Comparison of ENCODE assay signal across 8 cellular contexts in the genomic region with DNA sequence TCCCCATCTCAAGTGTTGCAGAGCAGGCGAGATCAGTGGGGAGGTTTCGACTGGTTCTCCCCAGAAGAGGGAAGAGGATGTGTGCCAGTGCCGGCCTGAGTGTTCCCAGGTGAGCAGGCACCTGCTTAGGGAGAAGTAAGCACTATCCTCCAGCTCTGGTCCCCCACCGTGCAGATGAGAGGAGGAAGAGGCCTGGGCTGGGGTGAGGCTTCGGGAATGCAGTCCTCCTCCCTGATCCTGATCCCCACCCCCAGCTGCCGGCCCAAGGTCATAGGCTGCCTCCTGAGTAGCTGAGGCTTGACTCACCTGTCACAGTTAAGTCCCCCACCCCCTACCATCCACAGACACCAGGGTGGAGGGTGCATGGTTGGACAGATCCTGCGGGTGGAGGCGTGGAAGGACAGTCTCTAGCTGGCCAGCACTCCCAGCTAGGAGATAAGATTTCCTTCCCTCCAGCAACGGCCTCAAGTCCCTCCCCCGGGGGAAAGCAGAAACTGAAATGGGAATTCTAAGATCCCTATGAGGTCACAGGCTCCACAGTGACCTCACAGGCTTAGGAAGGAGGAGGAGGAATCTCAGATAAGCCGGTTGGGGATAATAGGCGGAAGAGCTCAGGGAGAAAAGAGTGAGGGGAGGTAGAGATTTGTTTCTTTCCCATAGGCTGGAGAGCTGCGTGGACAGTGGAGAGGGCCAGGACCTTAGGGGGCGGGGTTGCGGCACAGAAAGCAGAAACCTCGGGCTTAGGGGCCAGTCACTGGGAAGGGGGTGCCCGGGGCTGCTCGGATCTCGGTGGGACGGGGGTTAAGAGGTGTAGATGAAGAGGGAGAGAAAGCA. TPM values are rescaled to one million over a fixed set of nuclear protein-coding genes. Genes with fewer than 3 reads are reported as not detected.
DNase-seq lines count a peak whose midpoint lies in the region; ATAC-seq, FAIRE-seq and TF ChIP-seq lines count a peak whose summit lies in the region.

No MANE protein-coding gene starts in this region.

- no peak for FAIRE-seq in GM12878 (lab: Jason Lieb, UNC)
- FAIRE-seq in small intestine (lab: Jason Lieb, UNC) = no peak

- TSS peak; percentile 43 for BruUV-seq in GM12878 (replicated peaks; lab: Mats Ljungman, UMichigan)

- no peak for ATAC-seq in GM12878
- ATAC-seq in GM19035 (IDR thresholded peaks at IDR 0.05; ENCODE audit: unreplicated experiment) = no peak

- no peak for TF ChIP-seq CTCF in GM12878 (IDR thresholded peaks at IDR 0.05 in 2 of 3, conservative IDR thresholded peaks at IDR 0.05 in 1 of 3; ENCODE audit: control insufficient read depth in 2 of 3, extremely low read depth in 1 of 3, insufficient read depth in 1 of 3, low read depth in 3 of 3, low read length in 3 of 3)

- peaks cover 32% of the 10 kb centered on the region for H3K79me2 ChIP-seq in GM12878 (ENCODE audit: control insufficient read depth, insufficient read depth, low read length)

- H3K4me1 ChIP-seq in GM12878 (ENCODE audit: control insufficient read depth, insufficient read depth, low read length) (peaks cover 24% of the 10 kb centered on the region), small intestine (ENCODE audit: control insufficient read depth in 2 of 2, insufficient read depth in 1 of 2, low read depth in 1 of 2, low read length in 1 of 2) (no peaks in the 10 kb centered on the region)

- H3K36me3 ChIP-seq in GM12878 (ENCODE audit: control insufficient read depth in 2 of 2, insufficient read depth in 2 of 2, low read length in 1 of 2) (peaks cover 6 to 10% of the 10 kb centered on the region in 2 experiments), small intestine (ENCODE audit: control insufficient read depth in 2 of 2, insufficient read depth in 2 of 2, low read length in 2 of 2) (peaks cover 7 to 10% of the 10 kb centered on the region in 2 donors)

- RAD21 ChIA-PET in GM12878 (lab: Charles Lee; ENCODE audit: unreplicated experiment) = interaction anchor here (0.9 to 4.2 kb wide), 17 partner anchors 18 to 155 kb away, joined by 3 to 21 read pairs (median 8); partner anchors contain the start of genes AGFG2, MEPCE, MOSPD3 and POP7

- CTCF ChIA-PET in GM12878 (lab: Yijun Ruan, JAX) = interaction anchor here (0.6 to 11.6 kb wide), 13 partner anchors 12 to 268 kb away, joined by 3 to 190 read pairs (median 5); partner anchors contain the start of genes GIGYF1, MOSPD3, POP7 and PPP1R35

- intact Hi-C loops in GM12878 (cut with micrococcal nuclease; ENCODE audit: unreplicated experiment) = no loop called here

- H3K27me3 ChIP-seq in GM12878 (replicated peaks in 1 of 2; ENCODE audit: control insufficient read depth in 2 of 2, insufficient read depth in 2 of 2, low read length in 1 of 2) (no peaks in the 10 kb centered on the region), small intestine (ENCODE audit: control insufficient read depth in 2 of 2, insufficient read depth in 2 of 2, low read length in 2 of 2) (no peaks in the 10 kb centered on the region)

- TF ChIP-seq POLR2A in GM12878 (IDR thresholded peaks at IDR 0.05; ENCODE audit: low read depth, low read length) = no peak; the same call in 1 of the 2 replicates

- H2AFZ ChIP-seq in GM12878 (ENCODE audit: control insufficient read depth, low read depth, low read length) = no peak overlapping the region

- SMC1A ChIA-PET in GM12878 (lab: Charles Lee; ENCODE audit: uncharacterized antibody, unreplicated experiment) = interaction anchor here (0.8 to 4.6 kb wide), 12 partner anchors 14 to 121 kb away, joined by 3 to 19 read pairs (median 4); partner anchors contain the start of genes MOSPD3, POP7 and TSC22D4

- DNase-seq in ELF-1 (ENCODE audit: low read depth, low spot score) (peak; percentile 86), NCI-H146 treated with DMSO at 0.1 percent for 48 hours (lab: John Stamatoyannopoulos, UW; ENCODE audit: unreplicated experiment) (peak; percentile 25), GM12878 (ENCODE audit: low read depth, low spot score) (no peak), iPS-NIHi7 (ENCODE audit: extremely low spot score) (peak; percentile 70), small intestine (peak; percentile 87)
- no peak for DNase-seq in activated CD4-positive, CD25-positive, alpha-beta regulatory T cell (lab: John Stamatoyannopoulos, UW)
- DNase-seq in stimulated activated CD4-positive, alpha-beta T cell treated with anti-CD3 and anti-CD28 coated beads, Interleukin-1b, Interleukin-23, amount 100 ng/mL, for 48 hours = no peak

- H3K27ac ChIP-seq in GM12878 (ENCODE audit: control insufficient read depth, insufficient read depth) (peak overlapping the region; percentile 45), small intestine (ENCODE audit: low read depth in 1 of 2, low read length in 1 of 2) (peak overlapping the region; percentile 97 to 98)

- H3K9ac ChIP-seq in GM12878 (ENCODE audit: control insufficient read depth, insufficient read depth, low read length) = peak overlapping the region; percentile 86

- H3K4me3 ChIP-seq in GM12878 = peak overlapping the region; percentile 83
- H3K4me3 ChIP-seq in small intestine (ENCODE audit: low read depth in 1 of 2, low read length in 2 of 2) = peak overlapping the region; percentile 83 to 88

- H3K9me3 ChIP-seq in GM12878 (replicated peaks; ENCODE audit: control insufficient read depth, insufficient read depth, low read length) (no peaks in the 10 kb centered on the region), small intestine (ENCODE audit: control insufficient read depth, low read depth) (no peaks in the 10 kb centered on the region)

- no peak for TF ChIP-seq RAD21 in GM12878 (IDR thresholded peaks at IDR 0.05; ENCODE audit: insufficient read depth, low read depth, low read length)

- TF ChIP-seq EP300 in GM12878 (IDR thresholded peaks at IDR 0.05; ENCODE audit: borderline replicate concordance in 1 of 2, control insufficient read depth in 1 of 2, low read depth in 2 of 2, low read length in 2 of 2) = no peak

- in situ Hi-C loops in GM12878 (cut with MboI) = no loop called here

- H3K4me2 ChIP-seq in GM12878 (ENCODE audit: control insufficient read depth, insufficient read depth) = peak overlapping the region; percentile 95

- H4K20me1 ChIP-seq in GM12878 (ENCODE audit: control insufficient read depth, insufficient read depth) = no peaks in the 10 kb centered on the region

- WGBS in GM12878 (ENCODE audit: insufficient coverage, insufficient replicate concordance, low lambda C conversion rate, missing lambda C conversion rate) = 2% methylated on average over 20 of the region's 20 CpGs
- 3 to 5% (median 4%) methylated on average over 19 to 20 of the region's 20 CpGs for whole genome bisulfite sequencing in small intestine, 3 donors

- POLR2A ChIA-PET in GM12878 (lab: Charles Lee) = interaction anchor here (0.5 to 4.3 kb wide), 19 partner anchors 14 to 156 kb away, joined by 3 to 47 read pairs (median 4); partner anchors contain the start of genes AGFG2, GNB2, MOSPD3 and ZCWPW1

RNA-seq across cellular contexts. Expression of gene LRCH4, which starts 1.0 kb away (rescaled TPM):
- total RNA-seq in GM12878 (2013; cell fraction: nucleolus; rRNA removed) = 63.4 and 80.4 TPM in 2 replicates
- total RNA-seq in GM12878 (2014; rRNA removed) (38.1 and 41.9 TPM in 2 replicates), GM12878 (2014; rRNA removed; fragmentation: Illumina TruSeq; extraction: Trizol) (10.9 and 11.9 TPM in 2 replicates), GM12878 (2021) (82.6 and 96.7 TPM in 2 replicates)
- 11.7 TPM for polyA plus RNA-seq in GM12878 (2011; ENCODE audit: low read depth)
- polyA plus RNA-seq in GM12878 (2011; rRNA removed) (7.6 and 15.4 TPM in 2 replicates), GM12878 (2014; fragmentation: Illumina TruSeq; extraction: Trizol) (2.7 and 10.8 TPM in 2 replicates), GM12878 (2014; fragmentation: Nextera tagmentation; extraction: Ambion mirVana) (1 to 10 TPM in 1 of 2 experiments, under 1 TPM in 1; 0.58 to 1.7 TPM), GM12878 (2014; rRNA removed) (68.0 and 84.2 TPM in 2 replicates), GM12878 (2016; fragmentation: Nextera tagmentation; extraction: Ambion mirVana) (10 to 100 TPM; 41.4 to 64.0 TPM), small intestine (100 to 1,000 TPM in 1 of 3 donors, 10 to 100 TPM in 2; 33.4 to 111 (median 72.0) TPM)
- polyA plus RNA-seq in GM12878 (2011; cell fraction: cytosol; rRNA removed) = 17.3 and 25.9 TPM in 2 replicates
- polyA plus RNA-seq in GM12878 (2011; cell fraction: nucleus; rRNA removed) = 141 and 178 TPM in 2 replicates
- polyA plus RNA-seq in GM12878 (2012) = 29.9 and 33.1 TPM in 2 replicates
- 9.2 and 21.5 TPM in 2 replicates for polyA minus RNA-seq in GM12878 (2011; rRNA and poly(A)+ RNA removed)
- polyA minus RNA-seq in GM12878 (2011; cell fraction: cytosol; rRNA and poly(A)+ RNA removed) = 10.2 and 24.1 TPM in 2 replicates
- polyA minus RNA-seq in GM12878 (2011; cell fraction: nucleus; rRNA and poly(A)+ RNA removed) = 31.4 and 55.1 TPM in 2 replicates

RNA-seq across cellular contexts. Expression of gene FBXO24, which starts 1.2 kb away (rescaled TPM):
- total RNA-seq in GM12878 (2013; cell fraction: nucleolus; rRNA removed) = 1.7 and 2.4 TPM in 2 replicates
- total RNA-seq in GM12878 (2014; rRNA removed) = 0.11 and 0.16 TPM in 2 replicates
- total RNA-seq in GM12878 (2014; rRNA removed; fragmentation: Illumina TruSeq; extraction: Trizol) = 0.23 and 0.31 TPM in 2 replicates
- not detected in 2 replicates for total RNA-seq in GM12878 (2021)
- polyA plus RNA-seq in GM12878 (2011; ENCODE audit: low read depth) = not detected
- polyA plus RNA-seq in GM12878 (2011; rRNA removed) = 0.78 and 0.96 TPM in 2 replicates
- polyA plus RNA-seq in GM12878 (2011; cell fraction: cytosol; rRNA removed) = 0.74 and 0.88 TPM in 2 replicates
- polyA plus RNA-seq in GM12878 (2011; cell fraction: nucleus; rRNA removed) = 2.2 and 2.8 TPM in 2 replicates
- 0.09 and 0.48 TPM in 2 replicates for polyA plus RNA-seq in GM12878 (2012)
- 0.24 TPM in 1 of 2 replicates, not detected in the other for polyA plus RNA-seq in GM12878 (2014; fragmentation: Illumina TruSeq; extraction: Trizol)
- polyA plus RNA-seq in GM12878 (2014; fragmentation: Nextera tagmentation; extraction: Ambion mirVana) = not detected
- 0.30 and 0.60 TPM in 2 replicates for polyA plus RNA-seq in GM12878 (2014; rRNA removed)
- under 1 TPM in 1 of 2 experiments, not detected in 1; 0.19 TPM for polyA plus RNA-seq in GM12878 (2016; fragmentation: Nextera tagmentation; extraction: Ambion mirVana)
- 1.2 and 2.0 TPM in 2 replicates for polyA minus RNA-seq in GM12878 (2011; rRNA and poly(A)+ RNA removed)
- polyA minus RNA-seq in GM12878 (2011; cell fraction: cytosol; rRNA and poly(A)+ RNA removed) = not detected in 2 replicates
- 0.73 and 1.2 TPM in 2 replicates for polyA minus RNA-seq in GM12878 (2011; cell fraction: nucleus; rRNA and poly(A)+ RNA removed)
- under 1 TPM in 1 of 3 donors, not detected in 2; 0.55 TPM for polyA plus RNA-seq in small intestine

RNA-seq across cellular contexts. Expression of gene SAP25, which starts 11.2 kb away (rescaled TPM):
- 2.1 TPM in 1 of 2 replicates, not detected in the other for total RNA-seq in GM12878 (2013; cell fraction: nucleolus; rRNA removed)
- total RNA-seq in GM12878 (2014; rRNA removed) (1.8 and 1.9 TPM in 2 replicates), GM12878 (2014; rRNA removed; fragmentation: Illumina TruSeq; extraction: Trizol) (0.18 and 0.83 TPM in 2 replicates), GM12878 (2021) (7.0 and 8.3 TPM in 2 replicates)
- 4.0 TPM for polyA plus RNA-seq in GM12878 (2011; ENCODE audit: low read depth)
- polyA plus RNA-seq in GM12878 (2011; rRNA removed) (0.19 and 0.60 TPM in 2 replicates), GM12878 (2014; fragmentation: Illumina TruSeq; extraction: Trizol) (0.15 TPM in 1 of 2 replicates, not detected in the other), GM12878 (2014; fragmentation: Nextera tagmentation; extraction: Ambion mirVana) (1 to 10 TPM in 1 of 2 experiments, under 1 TPM in 1; 0.14 to 1.1 TPM), GM12878 (2014; rRNA removed) (8.6 and 12.5 TPM in 2 replicates), GM12878 (2016; fragmentation: Nextera tagmentation; extraction: Ambion mirVana) (1 to 10 TPM; 1.1 to 2.8 TPM), small intestine (10 to 100 TPM in 2 of 3 donors, 1 to 10 TPM in 1; 2.0 to 28.2 (median 18.6) TPM)
- polyA plus RNA-seq in GM12878 (2011; cell fraction: cytosol; rRNA removed) = 0.81 and 1.7 TPM in 2 replicates
- polyA plus RNA-seq in GM12878 (2011; cell fraction: nucleus; rRNA removed) = 21.7 and 26.8 TPM in 2 replicates
- 5.1 and 6.3 TPM in 2 replicates for polyA plus RNA-seq in GM12878 (2012)
- polyA minus RNA-seq in GM12878 (2011; rRNA and poly(A)+ RNA removed) = not detected in 2 replicates
- polyA minus RNA-seq in GM12878 (2011; cell fraction: cytosol; rRNA and poly(A)+ RNA removed) = not detected in 2 replicates
- 1.5 and 3.0 TPM in 2 replicates for polyA minus RNA-seq in GM12878 (2011; cell fraction: nucleus; rRNA and poly(A)+ RNA removed)

RNA-seq across cellular contexts. Expression of gene PCOLCE, which starts 17.3 kb away (rescaled TPM):
- 1.6 TPM in 1 of 2 replicates, not detected in the other for total RNA-seq in GM12878 (2013; cell fraction: nucleolus; rRNA removed)
- total RNA-seq in GM12878 (2014; rRNA removed) (0.85 and 0.87 TPM in 2 replicates), GM12878 (2014; rRNA removed; fragmentation: Illumina TruSeq; extraction: Trizol) (0.32 and 0.40 TPM in 2 replicates), GM12878 (2021) (2.5 and 3.4 TPM in 2 replicates)
- 1.1 TPM for polyA plus RNA-seq in GM12878 (2011; ENCODE audit: low read depth)
- polyA plus RNA-seq in GM12878 (2011; rRNA removed) (0.56 and 0.88 TPM in 2 replicates), GM12878 (2014; fragmentation: Illumina TruSeq; extraction: Trizol) (0.57 and 1.0 TPM in 2 replicates), GM12878 (2014; fragmentation: Nextera tagmentation; extraction: Ambion mirVana) (under 1 TPM; 0.27 to 0.45 TPM), GM12878 (2014; rRNA removed) (2.2 and 2.9 TPM in 2 replicates), GM12878 (2016; fragmentation: Nextera tagmentation; extraction: Ambion mirVana) (1 to 10 TPM; 1.8 to 2.7 TPM), small intestine (10 to 100 TPM in 1 of 3 donors, 1 to 10 TPM in 2; 1.9 to 17.0 (median 2.5) TPM)
- polyA plus RNA-seq in GM12878 (2011; cell fraction: cytosol; rRNA removed) = 1.1 and 1.4 TPM in 2 replicates
- polyA plus RNA-seq in GM12878 (2011; cell fraction: nucleus; rRNA removed) = 8.6 and 9.6 TPM in 2 replicates
- polyA plus RNA-seq in GM12878 (2012) = 4.3 and 5.7 TPM in 2 replicates
- 0.36 TPM in 1 of 2 replicates, not detected in the other for polyA minus RNA-seq in GM12878 (2011; rRNA and poly(A)+ RNA removed)
- not detected in 2 replicates for polyA minus RNA-seq in GM12878 (2011; cell fraction: cytosol; rRNA and poly(A)+ RNA removed)
- 1.8 and 2.7 TPM in 2 replicates for polyA minus RNA-seq in GM12878 (2011; cell fraction: nucleus; rRNA and poly(A)+ RNA removed)

RNA-seq across cellular contexts. Expression of gene MOSPD3, which starts 27.4 kb away (rescaled TPM):
- total RNA-seq in GM12878 (2013; cell fraction: nucleolus; rRNA removed) = 2.1 and 2.3 TPM in 2 replicates
- 4.4 and 6.7 TPM in 2 replicates for total RNA-seq in GM12878 (2014; rRNA removed)
- total RNA-seq in GM12878 (2014; rRNA removed; fragmentation: Illumina TruSeq; extraction: Trizol) = 1.8 and 2.6 TPM in 2 replicates
- 7.7 and 7.8 TPM in 2 replicates for total RNA-seq in GM12878 (2021)
- polyA plus RNA-seq in GM12878 (2011; ENCODE audit: low read depth) = 4.1 TPM
- 0.71 and 1.7 TPM in 2 replicates for polyA plus RNA-seq in GM12878 (2011; rRNA removed)
- polyA plus RNA-seq in GM12878 (2011; cell fraction: cytosol; rRNA removed) = 2.7 and 3.3 TPM in 2 replicates
- 8.5 and 8.7 TPM in 2 replicates for polyA plus RNA-seq in GM12878 (2011; cell fraction: nucleus; rRNA removed)
- 11.0 and 11.9 TPM in 2 replicates for polyA plus RNA-seq in GM12878 (2012)
- polyA plus RNA-seq in GM12878 (2014; fragmentation: Illumina TruSeq; extraction: Trizol) = 1.2 and 2.9 TPM in 2 replicates
- polyA plus RNA-seq in GM12878 (2014; fragmentation: Nextera tagmentation; extraction: Ambion mirVana) = 1 to 10 TPM in 1 of 2 experiments, under 1 TPM in 1; 0.61 to 1.2 TPM
- 5.3 and 9.0 TPM in 2 replicates for polyA plus RNA-seq in GM12878 (2014; rRNA removed)
- 10 to 100 TPM in 1 of 2 experiments, 1 to 10 TPM in 1; 9.3 to 13.6 TPM for polyA plus RNA-seq in GM12878 (2016; fragmentation: Nextera tagmentation; extraction: Ambion mirVana)
- polyA minus RNA-seq in GM12878 (2011; rRNA and poly(A)+ RNA removed) = 0.29 and 2.3 TPM in 2 replicates
- 1.4 and 2.8 TPM in 2 replicates for polyA minus RNA-seq in GM12878 (2011; cell fraction: cytosol; rRNA and poly(A)+ RNA removed)
- 2.3 and 3.0 TPM in 2 replicates for polyA minus RNA-seq in GM12878 (2011; cell fraction: nucleus; rRNA and poly(A)+ RNA removed)
- 10 to 100 TPM in 2 of 3 donors, 1 to 10 TPM in 1; 8.4 to 14.9 (median 10.1) TPM for polyA plus RNA-seq in small intestine

Comparison
In these comparisons a context has a peak if more than half of its experiments do, and no peak if none do; other contexts are left out.
1. DNase-seq: peak in ELF-1 (single experiment), NCI-H146 treated with DMSO at 0.1 percent for 48 hours (single experiment), iPS-NIHi7 (single experiment) and small intestine (single experiment); none in GM12878 (single experiment), activated CD4-positive, CD25-positive, alpha-beta regulatory T cell (0 of 4) and stimulated activated CD4-positive, alpha-beta T cell treated with anti-CD3 and anti-CD28 coated beads, Interleukin-1b, Interleukin-23, amount 100 ng/mL, for 48 hours (single experiment).